1 cellular context compared by ENCODE assay signal in the genomic region with DNA sequence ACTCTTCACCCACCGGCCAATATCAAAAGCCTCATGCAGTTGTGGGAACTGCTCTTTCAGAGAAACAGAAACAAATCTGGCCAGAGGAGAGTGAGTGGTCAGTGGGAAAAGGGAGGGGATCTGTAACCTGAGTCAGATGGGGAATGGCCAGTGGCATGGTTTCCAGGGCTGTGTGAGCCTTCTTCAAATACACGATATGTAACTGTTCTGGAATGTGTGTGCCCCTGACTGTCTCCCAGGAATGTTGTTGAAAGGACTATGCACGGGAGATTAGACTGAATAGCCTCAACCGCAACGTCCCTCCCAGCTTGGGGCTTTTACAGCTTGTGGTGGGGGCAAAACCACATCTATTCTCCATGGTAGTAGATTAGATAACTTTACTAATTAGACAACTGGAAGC.
TF ChIP-seq lines count a peak whose summit lies in the region.

No MANE protein-coding gene starts in this region.

TF ChIP-seq in HepG2, 621 proteins besides CTCF, POLR2A, EP300 and RAD21 (continued from another document):
- TF ChIP-seq, protein P1, sequence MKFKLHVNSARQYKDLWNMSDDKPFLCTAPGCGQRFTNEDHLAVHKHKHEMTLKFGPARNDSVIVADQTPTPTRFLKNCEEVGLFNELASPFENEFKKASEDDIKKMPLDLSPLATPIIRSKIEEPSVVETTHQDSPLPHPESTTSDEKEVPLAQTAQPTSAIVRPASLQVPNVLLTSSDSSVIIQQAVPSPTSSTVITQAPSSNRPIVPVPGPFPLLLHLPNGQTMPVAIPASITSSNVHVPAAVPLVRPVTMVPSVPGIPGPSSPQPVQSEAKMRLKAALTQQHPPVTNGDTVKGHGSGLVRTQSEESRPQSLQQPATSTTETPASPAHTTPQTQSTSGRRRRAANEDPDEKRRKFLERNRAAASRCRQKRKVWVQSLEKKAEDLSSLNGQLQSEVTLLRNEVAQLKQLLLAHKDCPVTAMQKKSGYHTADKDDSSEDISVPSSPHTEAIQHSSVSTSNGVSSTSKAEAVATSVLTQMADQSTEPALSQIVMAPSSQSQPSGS (CRISPR knock-in tag; IDR thresholded peaks at IDR 0.05), result peak; percentile 62; the same call in 1 of the 2 replicates
- TF ChIP-seq SP4 (CRISPR knock-in tag; IDR thresholded peaks at IDR 0.05) (no peak), ADNP (CRISPR knock-in tag; IDR thresholded peaks at IDR 0.05) (no peak), ZBTB2 (CRISPR knock-in tag; IDR thresholded peaks at IDR 0.05; ENCODE audit: low read depth) (no peak), ARID5B (CRISPR knock-in tag; IDR thresholded peaks at IDR 0.05) (peak; percentile 14; the same call in 1 of the 2 replicates), GATAD2A (CRISPR knock-in tag; IDR thresholded peaks at IDR 0.05) (no peak), ZNF430 (CRISPR knock-in tag; IDR thresholded peaks at IDR 0.05) (no peak)
TF ChIP-seq in HepG2: peak in this region for 20.
